5 cellular contexts compared by ENCODE assay signal in genomic region chr12:58041441-58041840, GRCh38.
"Had no signal": no experiment of that assay in that cellular context is flagged by ENCODE, and none has a peak within 500 bp of the region (broad histone marks: within the 10 kb centered on the region; RNA-seq: fewer than 3 reads in every experiment).

No MANE protein-coding gene starts in this region.

- H3K4me3 ChIP-seq: K562 had no signal

- H3K27ac ChIP-seq: HL-60 had no signal

- DNase-seq: IMR-90, KBM-7, KG1 had no signal
